ENCODE assay signal across 16 cellular contexts in the genomic region with DNA sequence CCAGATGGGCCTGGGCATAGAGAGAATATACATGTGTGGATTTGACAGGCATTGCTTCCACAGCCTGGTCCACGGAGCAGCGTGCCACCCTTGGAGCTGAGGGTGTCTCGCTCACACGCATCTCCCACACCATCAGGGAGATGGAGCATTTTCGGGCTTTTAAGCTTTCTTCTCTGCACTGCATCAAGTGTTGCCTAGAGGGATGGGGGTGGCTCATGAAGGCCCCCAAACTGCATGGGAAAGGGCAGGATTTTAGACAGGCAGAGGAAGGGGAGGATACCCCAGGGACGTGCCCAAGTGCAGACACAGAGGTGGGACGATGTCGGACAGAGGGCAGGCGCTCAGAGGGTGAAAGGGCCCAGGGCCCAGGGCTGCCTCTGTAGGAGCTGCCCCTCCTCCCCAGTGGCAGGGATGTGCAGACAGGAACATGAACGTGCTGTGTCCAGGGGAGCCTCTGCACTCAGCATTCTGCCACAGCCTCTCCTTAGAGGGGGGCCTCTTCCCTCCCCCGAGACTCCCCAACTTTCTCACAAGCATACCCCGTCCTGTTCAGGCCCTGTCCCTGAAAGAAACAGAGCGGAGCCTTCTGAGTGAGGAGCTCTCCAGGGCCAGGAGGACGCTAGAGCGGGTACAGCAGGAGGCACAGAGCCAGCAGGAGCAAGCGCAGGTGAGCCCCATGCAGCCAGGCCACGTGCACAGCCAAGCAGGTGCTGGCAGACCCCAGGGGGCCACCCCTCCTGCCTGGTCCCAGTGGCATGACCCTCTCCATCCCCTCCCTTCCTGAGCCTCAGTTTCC. TPM values are rescaled to one million over a fixed set of nuclear protein-coding genes. Genes with fewer than 3 reads are reported as not detected.
A peak's percentile ranks its signal among the peaks of the same experiment; 100 is the strongest.
DNase-seq lines count a peak whose midpoint lies in the region; ATAC-seq and TF ChIP-seq lines count a peak whose summit lies in the region.
"Had no signal": no experiment of that assay in that cellular context is flagged by ENCODE, and none has a peak within 500 bp of the region (broad histone marks: within the 10 kb centered on the region; RNA-seq: fewer than 3 reads in every experiment).

No MANE protein-coding gene starts in this region.

- H3K4me1 Mint-ChIP-seq in osteocyte (ENCODE audit: unreplicated experiment) = peaks cover 12% of the 10 kb centered on the region
- H3K4me1 Mint-ChIP-seq in stimulated activated effector memory CD8-positive, alpha-beta T cell treated with anti-CD3 and anti-CD28 coated beads, Interleukin-12 subunit alpha, Interleukin-12 subunit beta, amount 100 ng/mL, for 72 hours = no peaks in the 10 kb centered on the region

- H3K36me3 Mint-ChIP-seq in osteocyte (ENCODE audit: unreplicated experiment) = no peaks in the 10 kb centered on the region
- no peaks in the 10 kb centered on the region for H3K36me3 Mint-ChIP-seq in stimulated activated effector memory CD8-positive, alpha-beta T cell treated with anti-CD3 and anti-CD28 coated beads, Interleukin-12 subunit alpha, Interleukin-12 subunit beta, amount 100 ng/mL, for 72 hours
- H3K36me3 Mint-ChIP-seq: CD8-positive, alpha-beta T cell had no signal

- H3K27me3 Mint-ChIP-seq in osteocyte (ENCODE audit: unreplicated experiment) = peaks cover 26% of the 10 kb centered on the region

- no peak overlapping the region for H3K27ac Mint-ChIP-seq in osteocyte (ENCODE audit: unreplicated experiment)
- H3K27ac Mint-ChIP-seq in stimulated activated effector memory CD8-positive, alpha-beta T cell treated with anti-CD3 and anti-CD28 coated beads, Interleukin-12 subunit alpha, Interleukin-12 subunit beta, amount 100 ng/mL, for 72 hours = no peak overlapping the region
- H3K27ac Mint-ChIP-seq: CD8-positive, alpha-beta T cell had no signal

- H3K9me3 Mint-ChIP-seq in osteocyte (ENCODE audit: unreplicated experiment) = no peaks in the 10 kb centered on the region
- no peaks in the 10 kb centered on the region for H3K9me3 Mint-ChIP-seq in stimulated activated effector memory CD8-positive, alpha-beta T cell treated with anti-CD3 and anti-CD28 coated beads, Interleukin-12 subunit alpha, Interleukin-12 subunit beta, amount 100 ng/mL, for 72 hours
- H3K9me3 Mint-ChIP-seq: CD8-positive, alpha-beta T cell had no signal

- no peak overlapping the region for H3K4me3 Mint-ChIP-seq in osteocyte (ENCODE audit: unreplicated experiment)
- no peak overlapping the region for H3K4me3 Mint-ChIP-seq in stimulated activated effector memory CD8-positive, alpha-beta T cell treated with anti-CD3 and anti-CD28 coated beads, Interleukin-12 subunit alpha, Interleukin-12 subunit beta, amount 100 ng/mL, for 72 hours
- H3K4me3 Mint-ChIP-seq: CD8-positive, alpha-beta T cell had no signal

- TF ChIP-seq CTCF in osteocyte (IDR thresholded peaks at IDR 0.05) = no peak

- no peak for ATAC-seq in stimulated activated effector memory CD8-positive, alpha-beta T cell treated with anti-CD3 and anti-CD28 coated beads, Interleukin-12 subunit alpha, Interleukin-12 subunit beta, amount 100 ng/mL, for 72 hours
- ATAC-seq: CD8-positive, alpha-beta T cell had no signal

- DNase-seq in 8988T (peak; percentile 11), NCI-H69 (lab: John Stamatoyannopoulos, UW) (peak; percentile 34), iPS-NIHi11 (ENCODE audit: low spot score) (peak; percentile 8), osteocyte (ENCODE audit: extremely low spot score, unreplicated experiment) (peak; percentile 76), UCSD-AML1 (lab: John Stamatoyannopoulos, UW; ENCODE audit: unreplicated experiment) (no peak), NCI-H146 treated with DMSO at 0.1 percent for 48 hours (lab: John Stamatoyannopoulos, UW; ENCODE audit: unreplicated experiment) (no peak), AML-193 (lab: John Stamatoyannopoulos, UW) (no peak)
- DNase-seq in stimulated activated effector memory CD8-positive, alpha-beta T cell treated with anti-CD3 and anti-CD28 coated beads, Interleukin-12 subunit alpha, Interleukin-12 subunit beta, amount 100 ng/mL, for 72 hours (ENCODE audit: low spot score in 2 of 2) = no peak
- DNase-seq: activated naive CD4-positive, alpha-beta T cell treated with Interleukin-2 at 50 U/mL for 16 hours; DMS53; GM23248; NCI-H1417; NCI-H2171; NCI-H82; trophoblast cell had no signal

RNA-seq across cellular contexts. Expression of a gene that starts 42.9 kb away (rescaled TPM):
- 17.6 and 19.4 TPM in 2 replicates for total RNA-seq in osteocyte

RNA-seq across cellular contexts. Expression of a gene that starts 49.4 kb away (rescaled TPM):
- not detected in 2 replicates for total RNA-seq in osteocyte
- total RNA-seq: CD8-positive, alpha-beta T cell had no signal

RNA-seq across cellular contexts. Expression of a gene that starts 59.5 kb away (rescaled TPM):
- total RNA-seq in osteocyte = not detected in 2 replicates
- total RNA-seq: CD8-positive, alpha-beta T cell; GM23248 had no signal

Comparison
In these comparisons a context has a peak if more than half of its experiments do, and no peak if none do; other contexts are left out.
1. DNase-seq: peak in 8988T (single experiment), NCI-H69 (single experiment), iPS-NIHi11 (single experiment) and osteocyte (single experiment); none in stimulated activated effector memory CD8-positive, alpha-beta T cell treated with anti-CD3 and anti-CD28 coated beads, Interleukin-12 subunit alpha, Interleukin-12 subunit beta, amount 100 ng/mL, for 72 hours (0 of 2), UCSD-AML1 (single experiment), NCI-H146 treated with DMSO at 0.1 percent for 48 hours (single experiment) and AML-193 (0 of 2).